In the genomic region with DNA sequence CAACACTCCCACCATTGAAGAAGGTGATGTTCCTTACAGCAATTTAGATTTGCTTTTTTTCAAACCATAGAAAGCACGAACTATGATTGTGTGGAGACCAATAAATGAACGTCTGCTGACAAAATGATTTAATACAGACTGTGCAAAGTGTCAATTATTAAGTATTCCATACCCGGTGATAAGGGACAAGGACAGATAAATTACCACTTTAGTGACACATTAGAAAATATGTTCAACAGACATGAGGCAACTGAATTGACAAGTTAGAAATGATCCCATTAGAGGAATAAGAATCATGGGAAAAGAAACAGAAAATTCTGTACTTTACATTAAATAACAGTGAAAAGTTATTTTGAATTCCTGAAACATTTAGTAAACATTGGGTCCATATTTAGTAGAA, we compare ENCODE assay signal across 3 cellular contexts.
"Had no signal": no experiment of that assay in that cellular context is flagged by ENCODE, and none has a peak within 500 bp of the region (broad histone marks: within the 10 kb centered on the region; RNA-seq: fewer than 3 reads in every experiment).

No MANE protein-coding gene starts in this region.

- DNase-seq: GDM1, GF-D8 had no signal

- ATAC-seq: GM12878 had no signal

- H3K4me3 ChIP-seq: GM12878 had no signal
